In the genomic region with DNA sequence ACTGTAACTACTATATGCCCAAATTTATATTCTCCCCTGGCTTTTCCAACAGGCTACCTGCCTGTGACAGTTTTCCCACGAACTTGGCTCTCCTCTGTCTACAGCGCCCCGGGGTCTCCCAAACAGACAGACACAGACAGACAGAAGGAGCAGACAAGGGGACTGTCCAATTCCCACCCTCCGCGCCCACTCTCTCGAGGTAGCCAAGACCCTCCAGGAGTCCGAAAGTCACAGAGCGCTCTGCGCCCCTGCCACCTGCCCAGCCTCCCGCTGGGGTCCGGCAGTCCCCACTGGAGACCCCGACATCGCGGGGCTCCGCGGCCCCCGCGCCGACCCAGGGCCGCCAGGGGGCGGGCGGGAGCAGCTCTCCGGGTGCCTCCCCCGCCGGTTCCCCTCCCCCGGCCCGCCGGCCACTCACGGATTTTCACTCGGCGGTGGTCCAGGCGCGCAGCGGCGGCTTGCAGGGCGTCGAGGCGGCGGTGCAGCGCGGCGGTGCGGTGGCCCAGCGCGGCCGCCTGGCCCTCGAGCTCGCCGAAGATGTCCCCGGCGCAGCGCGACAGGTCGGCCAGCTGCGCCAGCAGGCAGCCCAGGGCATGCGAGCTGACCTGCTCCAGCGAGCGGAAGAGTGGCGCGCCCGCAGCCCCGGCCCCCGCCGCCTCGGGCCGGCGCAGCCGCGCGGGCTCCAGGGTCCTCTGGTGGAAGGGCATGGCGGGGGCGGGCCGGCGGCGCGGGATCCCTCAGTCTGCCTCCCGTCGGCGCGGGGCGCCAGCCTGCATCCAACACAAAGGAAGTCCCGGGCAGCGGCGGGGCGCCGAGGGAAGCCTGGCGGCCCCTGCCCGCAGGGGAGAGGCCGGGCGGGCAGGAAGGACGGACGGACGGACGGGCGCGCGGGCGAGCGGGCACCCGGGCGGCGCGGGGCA, we compare ENCODE assay signal across 8 cellular contexts.
DNase-seq lines count a peak whose midpoint lies in the region; ATAC-seq and TF ChIP-seq lines count a peak whose summit lies in the region.

No MANE protein-coding gene starts in this region.

- H3K4me3 ChIP-seq in BE2C (ENCODE audit: low read depth, low read length), result peak overlapping the region; percentile 50
- peak overlapping the region; percentile 62 to 77 (median 68) for H3K4me3 ChIP-seq in fibroblast of lung (replicated peaks in 1 of 4; ENCODE audit: control extremely low read depth in 1 of 4, insufficient read depth in 1 of 4, low read depth in 3 of 4, low read length in 4 of 4)

- intact Hi-C loops in activated T-helper 1 cell treated with anti-CD3 and anti-CD28 coated beads, Interleukin-12 subunit alpha, Interleukin-12 subunit beta, Interleukin-2, Interleukin-4 antibody, amounts not matched to agents 30 ng/mL and 10 ng/mL and 1 ng/mL, durations not matched to agents 14 hours and 24 hours and 36 hours (cut with micrococcal nuclease), result loop anchor here (1.0 to 10.0 kb wide), 5 partner anchors 74 to 672 kb away; partner anchors contain the start of genes ABRACL, HEBP2 and REPS1

- peak overlapping the region; percentile 71 for H3K9ac ChIP-seq in fibroblast of lung (ENCODE audit: insufficient read depth, low read length)

- peak overlapping the region; percentile 11 for H3K27ac Mint-ChIP-seq in activated T-helper 1 cell treated with anti-CD3 and anti-CD28 coated beads, Interleukin-12 subunit alpha, Interleukin-12 subunit beta, Interleukin-2, Interleukin-4 antibody, amounts not matched to agents 30 ng/mL and 10 ng/mL and 1 ng/mL, durations not matched to agents 14 hours and 24 hours and 36 hours
- peak overlapping the region in 1 of 6 donors; percentile 78 for H3K27ac Mint-ChIP-seq in naive B cell

- DNase-seq in BE2C (peak; percentile 72), NOMO-1 treated with dmso at 0.1 percent for 144 hours (lab: John Stamatoyannopoulos, UW; ENCODE audit: unreplicated experiment) (peak; percentile 27), fibroblast of lung (ENCODE audit: low read depth in 2 of 2) (peak; percentile 57 to 63), naive B cell (peak; percentile 68)
- DNase-seq in activated T-helper 1 cell treated with anti-CD3 and anti-CD28 coated beads, Interleukin-12 subunit alpha, Interleukin-12 subunit beta, Interleukin-2, Interleukin-4 antibody, amounts not matched to agents 30 ng/mL and 10 ng/mL and 1 ng/mL, durations not matched to agents 14 hours and 24 hours and 36 hours (ENCODE audit: low spot score), result peak; percentile 44

- TF ChIP-seq CTCF in BE2C (IDR thresholded peaks at IDR 0.05; ENCODE audit: low read depth, low read length) (peak; percentile 51), fibroblast of lung (conservative IDR thresholded peaks at IDR 0.05 in 1 of 2, IDR thresholded peaks at IDR 0.05 in 1 of 2; ENCODE audit: low read depth in 1 of 2, low read length in 2 of 2) (peak; percentile 36 to 80)

- H3K4me3 Mint-ChIP-seq in activated T-helper 1 cell treated with anti-CD3 and anti-CD28 coated beads, Interleukin-12 subunit alpha, Interleukin-12 subunit beta, Interleukin-2, Interleukin-4 antibody, amounts not matched to agents 30 ng/mL and 10 ng/mL and 1 ng/mL, durations not matched to agents 14 hours and 24 hours and 36 hours, result peak overlapping the region; percentile 75
- H3K4me3 Mint-ChIP-seq in naive B cell, result peak overlapping the region; percentile 73 to 92 (median 90)

- H3K27me3 ChIP-seq in BE2C (peaks cover 43% of the 10 kb centered on the region), fibroblast of lung (ENCODE audit: control insufficient read depth, insufficient read depth, low read length) (no peaks in the 10 kb centered on the region)

- H3K4me2 ChIP-seq in fibroblast of lung (ENCODE audit: extremely low read depth, insufficient read depth, low read length), result peak overlapping the region; percentile 77

- no peaks in the 10 kb centered on the region; the same call in 1 of the 2 replicates for H3K9me3 ChIP-seq in BE2C
- no peaks in the 10 kb centered on the region for H3K9me3 ChIP-seq in fibroblast of lung (ENCODE audit: control insufficient read depth, insufficient read depth, low read depth, low read length)

- peaks cover 50% of the 10 kb centered on the region for H3K27me3 Mint-ChIP-seq in activated T-helper 1 cell treated with anti-CD3 and anti-CD28 coated beads, Interleukin-12 subunit alpha, Interleukin-12 subunit beta, Interleukin-2, Interleukin-4 antibody, amounts not matched to agents 30 ng/mL and 10 ng/mL and 1 ng/mL, durations not matched to agents 14 hours and 24 hours and 36 hours (ENCODE audit: insufficient read depth)
- H3K27me3 Mint-ChIP-seq in naive B cell, result peaks cover 8 to 27% (median 23%) of the 10 kb centered on the region in 3 donors

- ATAC-seq in GM19023 (IDR thresholded peaks at IDR 0.05; ENCODE audit: unreplicated experiment) (peak; percentile 70), HG03139 (IDR thresholded peaks at IDR 0.05; ENCODE audit: unreplicated experiment) (peak; percentile 52), naive B cell (ENCODE audit: low read depth in 2 of 2) (peak; percentile 64 to 65)

- no peaks in the 10 kb centered on the region for H3K9me3 Mint-ChIP-seq in activated T-helper 1 cell treated with anti-CD3 and anti-CD28 coated beads, Interleukin-12 subunit alpha, Interleukin-12 subunit beta, Interleukin-2, Interleukin-4 antibody, amounts not matched to agents 30 ng/mL and 10 ng/mL and 1 ng/mL, durations not matched to agents 14 hours and 24 hours and 36 hours
- no peaks in the 10 kb centered on the region for H3K9me3 Mint-ChIP-seq in naive B cell

- H3K4me1 Mint-ChIP-seq in activated T-helper 1 cell treated with anti-CD3 and anti-CD28 coated beads, Interleukin-12 subunit alpha, Interleukin-12 subunit beta, Interleukin-2, Interleukin-4 antibody, amounts not matched to agents 30 ng/mL and 10 ng/mL and 1 ng/mL, durations not matched to agents 14 hours and 24 hours and 36 hours (ENCODE audit: low read depth), result peaks cover 11% of the 10 kb centered on the region
- peaks cover 7 to 11% (median 9%) of the 10 kb centered on the region in 3 donors for H3K4me1 Mint-ChIP-seq in naive B cell

- H3K36me3 ChIP-seq in BE2C (no peaks in the 10 kb centered on the region), fibroblast of lung (ENCODE audit: control insufficient read depth, insufficient read depth, low read length) (no peaks in the 10 kb centered on the region)

- H4K20me1 ChIP-seq in fibroblast of lung (ENCODE audit: control insufficient read depth, extremely low read depth, insufficient read depth, low read length), result no peaks in the 10 kb centered on the region

- H2AFZ ChIP-seq in fibroblast of lung (ENCODE audit: low read length), result peak overlapping the region; percentile 81

- H3K27ac ChIP-seq in fibroblast of lung (ENCODE audit: insufficient read depth, low read length), result peak overlapping the region; percentile 43
- peak overlapping the region; percentile 38 for H3K27ac ChIP-seq in temporal lobe (ENCODE audit: low read depth, low read length)

- H3K4me1 ChIP-seq in BE2C (no peaks in the 10 kb centered on the region), fibroblast of lung (ENCODE audit: control insufficient read depth, extremely low read depth, insufficient read depth, low read length) (no peaks in the 10 kb centered on the region)

- peaks cover 2% of the 10 kb centered on the region for H3K79me2 ChIP-seq in fibroblast of lung (ENCODE audit: control insufficient read depth, insufficient read depth, low read length)

- no peaks in the 10 kb centered on the region for H3K36me3 Mint-ChIP-seq in activated T-helper 1 cell treated with anti-CD3 and anti-CD28 coated beads, Interleukin-12 subunit alpha, Interleukin-12 subunit beta, Interleukin-2, Interleukin-4 antibody, amounts not matched to agents 30 ng/mL and 10 ng/mL and 1 ng/mL, durations not matched to agents 14 hours and 24 hours and 36 hours (ENCODE audit: low read depth)
- no peaks in the 10 kb centered on the region for H3K36me3 Mint-ChIP-seq in naive B cell

Comparison
In these comparisons a context has a peak if more than half of its experiments do, and no peak if none do; other contexts are left out.
1. Peak in every context shown above with its lines: DNase-seq, ATAC-seq, H3K4me3 ChIP-seq and H3K27ac ChIP-seq.